ENCODE assay signal across 18 cellular contexts in genomic region chr2:186629245-186629996, GRCh38.
"Had no signal": no experiment of that assay in that cellular context is flagged by ENCODE, and none has a peak within 500 bp of the region (broad histone marks: within the 10 kb centered on the region; RNA-seq: fewer than 3 reads in every experiment).

No MANE protein-coding gene starts in this region.

- H3K4me3 ChIP-seq: heart left ventricle, sigmoid colon, thyroid gland had no signal

- H3K27me3 ChIP-seq: heart left ventricle, neutrophil, sigmoid colon, thyroid gland had no signal

- DNase-seq: activated CD4-positive, alpha-beta T cell treated with anti-CD3 and anti-CD28 coated beads for 36 hours; activated CD4-positive, alpha-beta T cell treated with anti-CD3 and anti-CD28 coated beads, Interleukin-2, amount 50 U/mL, for 48 hours; activated naive CD8-positive, alpha-beta T cell treated with anti-CD3 and anti-CD28 coated beads for 36 hours; activated T-cell treated with anti-CD3 and anti-CD28 coated beads for 4 hours; amniotic stem cell; caudate nucleus; endodermal cell; foreskin melanocyte; heart left ventricle; immature natural killer cell; mesendoderm; natural killer cell; sigmoid colon; stimulated activated naive B cell treated with anti-CD40 and anti-IgM and Interleukin-4, amounts not matched to agents 10 μg/mL and 1 μg/mL and 100 μg/mL, for 72 hours; T-helper 17 cell; thyroid gland had no signal

- H3K27ac ChIP-seq: heart left ventricle, neutrophil, parathyroid adenoma, sigmoid colon, thyroid gland had no signal
